ENCODE assay signal across 8 cellular contexts in genomic region chr3:193831495-193832455, GRCh38.
DNase-seq lines count a peak whose midpoint lies in the region; ATAC-seq, FAIRE-seq and TF ChIP-seq lines count a peak whose summit lies in the region.

No MANE protein-coding gene starts in this region.

- no peaks in the 10 kb centered on the region for H3K36me3 ChIP-seq in esophagus (ENCODE audit: control insufficient read depth in 2 of 2, insufficient read depth in 2 of 2, low read length in 1 of 2)
- no peaks in the 10 kb centered on the region for H3K36me3 ChIP-seq in small intestine (ENCODE audit: control insufficient read depth in 2 of 2, insufficient read depth in 2 of 2, low read length in 2 of 2)

- no peaks in the 10 kb centered on the region for H3K4me1 Mint-ChIP-seq in T-helper 2 cell treated with Interferon-gamma antibody and Interleukin-4, amounts not matched to agents 5 μg/mL and 100 μg/mL, for 36 hours (ENCODE audit: low read depth)

- peaks cover 13% of the 10 kb centered on the region for H3K27me3 Mint-ChIP-seq in T-helper 2 cell treated with Interferon-gamma antibody and Interleukin-4, amounts not matched to agents 5 μg/mL and 100 μg/mL, for 36 hours (ENCODE audit: low read depth)

- H3K36me3 Mint-ChIP-seq in T-helper 2 cell treated with Interferon-gamma antibody and Interleukin-4, amounts not matched to agents 5 μg/mL and 100 μg/mL, for 36 hours (ENCODE audit: low read depth), result no peaks in the 10 kb centered on the region

- H3K4me1 ChIP-seq in esophagus (ENCODE audit: control insufficient read depth in 2 of 2, insufficient read depth in 2 of 2, low read length in 1 of 2) (peaks cover 6 to 28% of the 10 kb centered on the region in 2 donors), small intestine (ENCODE audit: control insufficient read depth in 2 of 2, insufficient read depth in 1 of 2, low read depth in 1 of 2, low read length in 1 of 2) (peaks cover 3 to 6% of the 10 kb centered on the region in 2 donors)

- FAIRE-seq in small intestine (lab: Jason Lieb, UNC), result no peak

- TF ChIP-seq POLR2A in NB4 (IDR thresholded peaks at IDR 0.05; ENCODE audit: extremely low read depth, insufficient read length), result no peak

- no peaks in the 10 kb centered on the region for H3K9me3 Mint-ChIP-seq in T-helper 2 cell treated with Interferon-gamma antibody and Interleukin-4, amounts not matched to agents 5 μg/mL and 100 μg/mL, for 36 hours

- H3K4me3 ChIP-seq in NB4 (ENCODE audit: low read depth, low read length), result no peak overlapping the region
- no peak overlapping the region for H3K4me3 ChIP-seq in esophagus (ENCODE audit: low read depth in 1 of 2, low read length in 2 of 2)
- no peak overlapping the region for H3K4me3 ChIP-seq in small intestine (ENCODE audit: low read depth in 1 of 2, low read length in 2 of 2)

- DNase-seq in DMS79 (lab: John Stamatoyannopoulos, UW), result peak; percentile 98
- DNase-seq in NB4 (ENCODE audit: low read depth), result peak; percentile 18
- DNase-seq in small intestine, result peak; percentile 76
- no peak for DNase-seq in SHP77 treated with DMSO at 0.1 percent for 48 hours (lab: John Stamatoyannopoulos, UW)
- no peak for DNase-seq in effector CD8-positive, alpha-beta T cell (lab: John Stamatoyannopoulos, UW)
- DNase-seq in T-helper 2 cell treated with Interferon-gamma antibody and Interleukin-4, amounts not matched to agents 5 μg/mL and 100 μg/mL, for 36 hours (ENCODE audit: low spot score), result no peak

- H3K9me3 ChIP-seq in esophagus (ENCODE audit: control insufficient read depth in 2 of 2, insufficient read depth in 1 of 2, low read depth in 1 of 2, low read length in 1 of 2) (no peaks in the 10 kb centered on the region), small intestine (ENCODE audit: control insufficient read depth, low read depth) (no peaks in the 10 kb centered on the region)

- no peak overlapping the region for H3K4me3 Mint-ChIP-seq in T-helper 2 cell treated with Interferon-gamma antibody and Interleukin-4, amounts not matched to agents 5 μg/mL and 100 μg/mL, for 36 hours

- H3K27ac Mint-ChIP-seq in T-helper 2 cell treated with Interferon-gamma antibody and Interleukin-4, amounts not matched to agents 5 μg/mL and 100 μg/mL, for 36 hours, result no peak overlapping the region

- H3K27me3 ChIP-seq in esophagus (ENCODE audit: control insufficient read depth in 1 of 2, insufficient read depth in 2 of 2, low read length in 2 of 2) (no peaks in the 10 kb centered on the region), small intestine (ENCODE audit: control insufficient read depth in 2 of 2, insufficient read depth in 2 of 2, low read length in 2 of 2) (no peaks in the 10 kb centered on the region)

- TF ChIP-seq CTCF in NB4 (IDR thresholded peaks at IDR 0.05; ENCODE audit: low read depth, low read length), result no peak

- WGBS in esophagus, 2 donors, result 58 to 75% methylated on average over 24 of the region's 24 CpGs
- WGBS in small intestine, 3 donors, result 60 to 75% (median 63%) methylated on average over 24 of the region's 24 CpGs

- ATAC-seq in GM21529 (IDR thresholded peaks at IDR 0.05; ENCODE audit: unreplicated experiment), result peak; percentile 80

- peak overlapping the region; percentile 97 to 100 for H3K27ac ChIP-seq in esophagus (ENCODE audit: low read depth in 2 of 2, low read length in 1 of 2)
- peak overlapping the region in 1 of 2 donors; percentile 81 for H3K27ac ChIP-seq in small intestine (ENCODE audit: low read depth in 1 of 2, low read length in 1 of 2)

Comparison
In these comparisons a context has a peak if more than half of its experiments do, and no peak if none do; other contexts are left out.
1. DNase-seq: peak in DMS79 (single experiment), NB4 (single experiment) and small intestine (single experiment); none in SHP77 treated with DMSO at 0.1 percent for 48 hours (single experiment), effector CD8-positive, alpha-beta T cell (single experiment) and T-helper 2 cell treated with Interferon-gamma antibody and Interleukin-4, amounts not matched to agents 5 μg/mL and 100 μg/mL, for 36 hours (single experiment).